8 cellular contexts compared by ENCODE assay signal in genomic region chr15:32993285-32993684, GRCh38.
DNase-seq lines count a peak whose midpoint lies in the region; ATAC-seq, FAIRE-seq and TF ChIP-seq lines count a peak whose summit lies in the region.

No MANE protein-coding gene starts in this region.

- H3K36me3 Mint-ChIP-seq in brain: no peaks in the 10 kb centered on the region

- TF ChIP-seq CTCF in D721Med (IDR thresholded peaks at IDR 0.05; ENCODE audit: insufficient read depth, missing control alignments) (peak; percentile 33), LNCAP (IDR thresholded peaks at IDR 0.05) (peak; percentile 39), brain (conservative IDR thresholded peaks at IDR 0.05) (peak; percentile 35 to 67)

- H3K4me3 Mint-ChIP-seq in brain: no peak overlapping the region

- H3K9me3 Mint-ChIP-seq in brain: no peaks in the 10 kb centered on the region

- intact Hi-C loops in posterior cingulate gyrus (cut with DNase I): no loop called here

- H3K27ac Mint-ChIP-seq in brain: no peak overlapping the region

- DNase-seq in D721Med (ENCODE audit: insufficient read length, low spot score) (no peak), left kidney (ENCODE audit: low read depth, low spot score) (peak; percentile 24), posterior cingulate gyrus (no peak)

- H3K27me3 Mint-ChIP-seq in brain: peaks cover 5% of the 10 kb centered on the region

- no peak for ATAC-seq in HG02610 (IDR thresholded peaks at IDR 0.05; ENCODE audit: unreplicated experiment)
- ATAC-seq in GM18909 (IDR thresholded peaks at IDR 0.05; ENCODE audit: poor library complexity, unreplicated experiment): no peak
- no peak for ATAC-seq in GM18520 (IDR thresholded peaks at IDR 0.05; ENCODE audit: unreplicated experiment)

- H3K4me1 Mint-ChIP-seq in brain: no peaks in the 10 kb centered on the region

- no peak for FAIRE-seq in D721Med (lab: Jason Lieb, UNC)
